In the genomic region with DNA sequence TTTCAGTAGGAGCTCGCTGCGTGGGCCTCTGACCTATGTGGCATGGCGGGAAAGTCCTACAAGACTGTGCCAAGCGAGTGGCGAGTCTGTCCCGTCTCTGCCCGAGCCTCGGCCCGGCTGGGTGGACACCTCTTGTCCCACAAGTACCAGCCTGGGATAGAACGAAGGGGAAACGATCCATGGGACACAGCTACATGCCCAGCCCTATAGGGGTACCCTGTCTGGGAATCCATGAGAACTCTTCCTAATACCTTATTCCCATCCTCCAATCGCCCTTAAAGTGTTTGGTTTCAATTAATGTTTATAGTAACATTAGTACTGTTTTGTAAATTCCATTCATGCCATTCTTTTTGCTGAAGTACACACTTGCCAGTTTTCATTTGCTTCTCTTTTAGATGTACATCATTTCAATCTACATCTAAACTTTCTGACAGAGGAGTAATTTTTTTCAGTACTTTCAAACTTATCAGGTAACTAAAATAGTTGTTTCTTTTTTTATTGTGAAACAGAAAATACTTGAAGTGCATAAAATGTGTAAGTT, we compare ENCODE assay signal across 9 cellular contexts. TPM values are rescaled to one million over a fixed set of nuclear protein-coding genes. Genes with fewer than 3 reads are reported as not detected.
DNase-seq lines count a peak whose midpoint lies in the region; ATAC-seq and TF ChIP-seq lines count a peak whose summit lies in the region.
"Had no signal": no experiment of that assay in that cellular context is flagged by ENCODE, and none has a peak within 500 bp of the region (broad histone marks: within the 10 kb centered on the region; RNA-seq: fewer than 3 reads in every experiment).

No MANE protein-coding gene starts in this region.

- no peak for ATAC-seq in activated naive CD8-positive, alpha-beta T cell treated with anti-CD3 and anti-CD28 coated beads, Interleukin-2, amount 50 U/mL, for 24 hours
- ATAC-seq in right lobe of liver (no peak), upper lobe of right lung (no peak), HG03139 (IDR thresholded peaks at IDR 0.05; ENCODE audit: unreplicated experiment) (no peak)

- TF ChIP-seq POLR2A in right lobe of liver (IDR thresholded peaks at IDR 0.05), result no peak

- in situ Hi-C loops in astrocyte of the spinal cord (cut with HindIII; ENCODE audit: low sequenced_read_pairs), result no loop called here

- H3K9me3 ChIP-seq in right lobe of liver (peaks cover 0 to 21% (median 3%) of the 10 kb centered on the region in 4 donors), upper lobe of right lung (peaks cover 23% of the 10 kb centered on the region)

- no peak overlapping the region for H3K27ac Mint-ChIP-seq in activated naive CD8-positive, alpha-beta T cell treated with anti-CD3 and anti-CD28 coated beads for 36 hours
- no peak overlapping the region for H3K27ac Mint-ChIP-seq in activated naive CD8-positive, alpha-beta T cell treated with anti-CD3 and anti-CD28 coated beads, Interleukin-2, amount 50 U/mL, for 24 hours
- H3K27ac Mint-ChIP-seq in osteocyte (ENCODE audit: unreplicated experiment), result no peak overlapping the region

- TF ChIP-seq CTCF in astrocyte of the spinal cord (IDR thresholded peaks at IDR 0.05; ENCODE audit: low read depth, low read length), result no peak
- no peak for TF ChIP-seq CTCF in right lobe of liver (IDR thresholded peaks at IDR 0.05)
- no peak for TF ChIP-seq CTCF in upper lobe of right lung (IDR thresholded peaks at IDR 0.05)
- TF ChIP-seq CTCF in osteocyte (IDR thresholded peaks at IDR 0.05), result no peak

- peak; percentile 4 for DNase-seq in activated naive CD8-positive, alpha-beta T cell treated with anti-CD3 and anti-CD28 coated beads for 36 hours
- DNase-seq in activated naive CD8-positive, alpha-beta T cell treated with anti-CD3 and anti-CD28 coated beads, Interleukin-2, amount 50 U/mL, for 24 hours, result no peak
- DNase-seq in astrocyte of the spinal cord (ENCODE audit: low read depth, low spot score) (no peak), right lobe of liver (no peak), upper lobe of right lung (no peak), osteocyte (ENCODE audit: extremely low spot score, unreplicated experiment) (no peak), amniotic stem cell (lab: John Stamatoyannopoulos, UW) (no peak)
- DNase-seq: DMS153 had no signal

- H3K4me1 Mint-ChIP-seq in activated naive CD8-positive, alpha-beta T cell treated with anti-CD3 and anti-CD28 coated beads for 36 hours, result peaks cover 3% of the 10 kb centered on the region
- H3K4me1 Mint-ChIP-seq in activated naive CD8-positive, alpha-beta T cell treated with anti-CD3 and anti-CD28 coated beads, Interleukin-2, amount 50 U/mL, for 24 hours, result peaks cover 2% of the 10 kb centered on the region
- no peaks in the 10 kb centered on the region for H3K4me1 Mint-ChIP-seq in osteocyte (ENCODE audit: unreplicated experiment)

- H3K27ac ChIP-seq in right lobe of liver (peak overlapping the region; percentile 81 to 88 (median 87)), upper lobe of right lung (peak overlapping the region; percentile 87)

- intact Hi-C loops in right lobe of liver (cut with DNase I), result no loop called here
- intact Hi-C loops in upper lobe of right lung (cut with DNase I), result no loop called here

- H3K36me3 ChIP-seq in right lobe of liver (peaks cover 0 to 1% (median under 1%) of the 10 kb centered on the region in 4 donors), upper lobe of right lung (peaks cover 2% of the 10 kb centered on the region)

- H3K4me3 ChIP-seq in astrocyte of the spinal cord (ENCODE audit: low read depth, low read length) (peak overlapping the region; percentile 86), right lobe of liver (peak overlapping the region; percentile 55 to 98 (median 89)), upper lobe of right lung (peak overlapping the region; percentile 73)

- peaks cover 39% of the 10 kb centered on the region for H3K9me3 Mint-ChIP-seq in activated naive CD8-positive, alpha-beta T cell treated with anti-CD3 and anti-CD28 coated beads for 36 hours
- H3K9me3 Mint-ChIP-seq in activated naive CD8-positive, alpha-beta T cell treated with anti-CD3 and anti-CD28 coated beads, Interleukin-2, amount 50 U/mL, for 24 hours, result peaks cover 39% of the 10 kb centered on the region
- H3K9me3 Mint-ChIP-seq in osteocyte (ENCODE audit: unreplicated experiment), result peaks cover 21% of the 10 kb centered on the region

- H3K4me1 ChIP-seq in right lobe of liver, result peaks cover 0 to 6% (median 0%) of the 10 kb centered on the region in 4 donors
- no peaks in the 10 kb centered on the region for H3K4me1 ChIP-seq in upper lobe of right lung

- H3K27me3 Mint-ChIP-seq in activated naive CD8-positive, alpha-beta T cell treated with anti-CD3 and anti-CD28 coated beads for 36 hours, result no peaks in the 10 kb centered on the region
- H3K27me3 Mint-ChIP-seq in activated naive CD8-positive, alpha-beta T cell treated with anti-CD3 and anti-CD28 coated beads, Interleukin-2, amount 50 U/mL, for 24 hours, result no peaks in the 10 kb centered on the region
- no peaks in the 10 kb centered on the region for H3K27me3 Mint-ChIP-seq in osteocyte (ENCODE audit: unreplicated experiment)

- H3K4me3 Mint-ChIP-seq in activated naive CD8-positive, alpha-beta T cell treated with anti-CD3 and anti-CD28 coated beads for 36 hours, result no peak overlapping the region
- H3K4me3 Mint-ChIP-seq in activated naive CD8-positive, alpha-beta T cell treated with anti-CD3 and anti-CD28 coated beads, Interleukin-2, amount 50 U/mL, for 24 hours, result no peak overlapping the region
- H3K4me3 Mint-ChIP-seq in osteocyte (ENCODE audit: unreplicated experiment), result no peak overlapping the region

- WGBS in right lobe of liver (ENCODE audit: insufficient coverage, low coverage, low lambda C conversion rate, missing lambda C conversion rate), result 0% methylated on average over 1 of the region's 12 CpGs

- H3K27me3 ChIP-seq in right lobe of liver, result no peaks in the 10 kb centered on the region
- no peaks in the 10 kb centered on the region for H3K27me3 ChIP-seq in upper lobe of right lung

- peaks cover 53% of the 10 kb centered on the region for H3K36me3 Mint-ChIP-seq in activated naive CD8-positive, alpha-beta T cell treated with anti-CD3 and anti-CD28 coated beads for 36 hours
- H3K36me3 Mint-ChIP-seq in activated naive CD8-positive, alpha-beta T cell treated with anti-CD3 and anti-CD28 coated beads, Interleukin-2, amount 50 U/mL, for 24 hours (ENCODE audit: low read depth), result peaks cover 42% of the 10 kb centered on the region
- H3K36me3 Mint-ChIP-seq in osteocyte (ENCODE audit: unreplicated experiment), result peaks cover 39% of the 10 kb centered on the region

RNA-seq across cellular contexts. Expression of a gene that starts 0.7 kb away (rescaled TPM):
- 1 to 10 TPM; 9.0 to 9.6 TPM for total RNA-seq in activated naive CD8-positive, alpha-beta T cell treated with anti-CD3 and anti-CD28 coated beads for 36 hours
- total RNA-seq in right lobe of liver (1 to 10 TPM; 3.7 to 6.4 (median 5.5) TPM), upper lobe of right lung (5.7 TPM), osteocyte (10.1 and 10.3 TPM in 2 replicates)

RNA-seq across cellular contexts. Expression of a gene that starts 11.8 kb away (rescaled TPM):
- 1 to 10 TPM; 3.6 to 4.9 TPM for total RNA-seq in activated naive CD8-positive, alpha-beta T cell treated with anti-CD3 and anti-CD28 coated beads for 36 hours
- 1 to 10 TPM in 4 of 6 experiments, under 1 TPM in 2; 0.56 to 2.4 (median 1.5) TPM for total RNA-seq in right lobe of liver
- total RNA-seq in upper lobe of right lung, result 6.7 TPM
- total RNA-seq in osteocyte, result 10.0 and 11.6 TPM in 2 replicates
